In genomic region chr4:57300300-57300699, GRCh38 we compare ENCODE assay signal across 5 cellular contexts.
A peak's percentile ranks its signal among the peaks of the same experiment; 100 is the strongest.
DNase-seq lines count a peak whose midpoint lies in the region; ATAC-seq, FAIRE-seq and TF ChIP-seq lines count a peak whose summit lies in the region.
"Not testable (repeated sequence)": the region's sequence is repeated elsewhere in the genome, so short reads cannot be mapped to it uniquely, and the experiment has no call there.

No MANE protein-coding gene starts in this region.

- not testable (repeated sequence) for H3K9ac ChIP-seq in kidney (ENCODE audit: low read length in 2 of 2); neuronal stem cell (ENCODE audit: low read depth, low read length, poor library complexity)

- not testable (repeated sequence) for H3K4me1 ChIP-seq in esophagus muscularis mucosa; kidney (ENCODE audit: control insufficient read depth in 1 of 2, insufficient read depth in 1 of 2, low read depth in 1 of 2, low read length in 2 of 2); lower lobe of right lung; neuronal stem cell (ENCODE audit: control insufficient read depth in 2 of 2, insufficient read depth in 1 of 2, low read depth in 1 of 2, low read length in 2 of 2)

- not testable (repeated sequence) for H3K4me3 ChIP-seq in esophagus muscularis mucosa; kidney (ENCODE audit: low read length in 2 of 2); lower lobe of right lung; neuronal stem cell (ENCODE audit: low read length in 2 of 2)

- H4K8ac ChIP-seq in neuronal stem cell (ENCODE audit: low read depth, low read length) = not testable (repeated sequence)

- H3K27ac ChIP-seq in esophagus muscularis mucosa (replicated peaks in 1 of 4); kidney (ENCODE audit: low read depth in 2 of 2, low read length in 2 of 2); lower lobe of right lung; neuronal stem cell (replicated peaks; ENCODE audit: low read length): not testable (repeated sequence)

- TF ChIP-seq EP300 in esophagus muscularis mucosa (IDR thresholded peaks at IDR 0.05) = not testable (repeated sequence)

- H3K4me3 Mint-ChIP-seq in chondrocyte (ENCODE audit: unreplicated experiment) = not testable (repeated sequence)

- DNase-seq in chondrocyte (ENCODE audit: low spot score) = peak; percentile 90
- DNase-seq in esophagus muscularis mucosa (ENCODE audit: extremely low spot score) = peak; percentile 75
- DNase-seq in kidney = peak; percentile 57
- peak; percentile 29 for DNase-seq in lower lobe of right lung
- DNase-seq in neuronal stem cell (ENCODE audit: low spot score) = not testable (repeated sequence)

- not testable (repeated sequence) for H3K4me1 Mint-ChIP-seq in chondrocyte (ENCODE audit: low read depth)

- not testable (repeated sequence) for H3K9me3 ChIP-seq in esophagus muscularis mucosa; kidney (ENCODE audit: control insufficient read depth in 1 of 2, low read length in 2 of 2); lower lobe of right lung; neuronal stem cell (replicated peaks in 1 of 2; ENCODE audit: control insufficient read depth in 2 of 2, insufficient read depth in 1 of 2, low read depth in 1 of 2, low read length in 2 of 2)

- not testable (repeated sequence) for H3K36me3 ChIP-seq in esophagus muscularis mucosa; kidney (ENCODE audit: control insufficient read depth in 1 of 2, insufficient read depth in 2 of 2, low read length in 2 of 2); lower lobe of right lung; neuronal stem cell (replicated peaks in 1 of 2; ENCODE audit: control insufficient read depth in 2 of 2, insufficient read depth in 2 of 2, low read length in 2 of 2)

- not testable (repeated sequence) for H3K4me2 ChIP-seq in neuronal stem cell (ENCODE audit: insufficient read depth, low read length, poor library complexity, severe bottlenecking)

- H3K27ac Mint-ChIP-seq in chondrocyte (ENCODE audit: unreplicated experiment) = not testable (repeated sequence)

- H3K23ac ChIP-seq in neuronal stem cell (ENCODE audit: low read depth, low read length, poor library complexity) = not testable (repeated sequence)

- H3K27me3 Mint-ChIP-seq in chondrocyte (ENCODE audit: low read depth) = peaks cover 27% of the 10 kb centered on the region

- H2AFZ ChIP-seq in neuronal stem cell (ENCODE audit: low read length) = not testable (repeated sequence)

- not testable (repeated sequence) for H2BK120ac ChIP-seq in neuronal stem cell (ENCODE audit: low read depth, low read length)

- H4K91ac ChIP-seq in neuronal stem cell (ENCODE audit: low read depth, low read length, poor library complexity) = not testable (repeated sequence)

- H3K36me3 Mint-ChIP-seq in chondrocyte (ENCODE audit: low read depth) = not testable (repeated sequence)

- H2BK15ac ChIP-seq in neuronal stem cell (ENCODE audit: low read length) = not testable (repeated sequence)

- H3K4ac ChIP-seq in neuronal stem cell (ENCODE audit: low read length) = not testable (repeated sequence)

- H3K14ac ChIP-seq in neuronal stem cell (ENCODE audit: low read length) = peak overlapping the region; percentile 38

- not testable (repeated sequence) for H2AK5ac ChIP-seq in neuronal stem cell (ENCODE audit: low read depth, low read length)

- H3K9me3 Mint-ChIP-seq in chondrocyte (ENCODE audit: low read depth) = not testable (repeated sequence)

- TF ChIP-seq CTCF in chondrocyte (IDR thresholded peaks at IDR 0.05); esophagus muscularis mucosa (IDR thresholded peaks at IDR 0.05); kidney (IDR thresholded peaks at IDR 0.05; ENCODE audit: borderline replicate concordance, extremely low read depth, insufficient read depth); lower lobe of right lung (IDR thresholded peaks at IDR 0.05): not testable (repeated sequence)

- not testable (repeated sequence) for H3K79me1 ChIP-seq in neuronal stem cell (ENCODE audit: low read depth, low read length)

- not testable (repeated sequence) for H3K18ac ChIP-seq in neuronal stem cell (ENCODE audit: low read length)

- intact Hi-C loops in esophagus muscularis mucosa (cut with DNase I); kidney (cut with DNase I); lower lobe of right lung (cut with DNase I): not testable (repeated sequence)

- 96% methylated on average over 4 of the region's 23 CpGs for WGBS in esophagus muscularis mucosa
- WGBS in neuronal stem cell (ENCODE audit: extremely low coverage in 2 of 2, insufficient read length in 2 of 2, insufficient replicate concordance in 1 of 2), 2 donors = no CpG with 5 or more reads among the region's 23 CpGs

- ATAC-seq in lower lobe of right lung = not testable (repeated sequence)

- not testable (repeated sequence) for H2BK5ac ChIP-seq in neuronal stem cell (ENCODE audit: low read length)

- FAIRE-seq in kidney (lab: Jason Lieb, UNC) = not testable (repeated sequence)

- not testable (repeated sequence) for H2BK12ac ChIP-seq in neuronal stem cell (ENCODE audit: low read length)

- not testable (repeated sequence) for TF ChIP-seq POLR2A in esophagus muscularis mucosa (IDR thresholded peaks at IDR 0.05; ENCODE audit: low read depth)

- H3K27me3 ChIP-seq in esophagus muscularis mucosa; lower lobe of right lung (ENCODE audit: low read depth); neuronal stem cell (ENCODE audit: control insufficient read depth in 3 of 3, insufficient read depth in 3 of 3, low read depth in 1 of 3, low read length in 3 of 3): not testable (repeated sequence)
